Comparison of ENCODE assay signal across 9 cellular contexts in the genomic region with DNA sequence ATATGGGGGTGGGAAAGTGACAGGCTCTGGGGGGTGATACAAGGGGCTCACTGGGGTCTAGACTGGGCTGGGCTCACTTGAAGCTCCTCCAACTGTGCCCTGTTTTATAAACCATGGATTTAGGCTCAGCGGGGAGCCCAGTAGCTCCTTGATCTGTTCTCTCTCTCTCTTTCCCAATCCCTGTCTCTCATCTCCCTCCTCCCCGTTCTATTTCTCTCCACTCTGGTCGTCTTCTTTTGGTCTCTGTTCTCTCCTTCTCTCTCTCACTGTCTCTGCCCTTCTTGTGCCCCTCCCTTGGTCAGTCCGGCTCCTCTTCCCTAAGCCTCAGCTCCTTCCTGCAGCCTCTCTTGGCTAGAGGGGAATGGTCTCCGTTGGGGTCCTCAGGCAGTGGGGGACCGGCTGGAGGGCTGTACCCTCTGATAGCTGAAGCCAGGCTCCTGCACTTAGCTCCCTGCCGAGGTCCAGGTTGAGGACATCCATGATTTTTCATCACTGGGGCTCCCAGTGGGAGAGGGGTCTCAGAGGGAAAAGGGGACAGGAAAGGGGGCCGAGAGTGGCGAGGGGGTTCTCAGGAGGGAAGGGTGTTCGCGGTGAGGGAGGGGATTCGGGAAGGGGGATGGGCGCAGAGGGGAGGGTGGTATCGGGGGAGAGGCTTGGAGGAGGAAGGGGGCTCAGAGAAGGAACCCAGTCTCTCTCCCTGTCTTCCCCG. TPM values are rescaled to one million over a fixed set of nuclear protein-coding genes. Genes with fewer than 3 reads are reported as not detected.
A peak's percentile ranks its signal among the peaks of the same experiment; 100 is the strongest.
DNase-seq lines count a peak whose midpoint lies in the region; ATAC-seq, FAIRE-seq and TF ChIP-seq lines count a peak whose summit lies in the region.
"Had no signal": no experiment of that assay in that cellular context is flagged by ENCODE, and none has a peak within 500 bp of the region (broad histone marks: within the 10 kb centered on the region; RNA-seq: fewer than 3 reads in every experiment).

No MANE protein-coding gene starts in this region.

- no peak for ATAC-seq in HG03520 (IDR thresholded peaks at IDR 0.05; ENCODE audit: unreplicated experiment)
- no peak for ATAC-seq in mucosa of descending colon

- intact Hi-C loops in CD14-positive monocyte (cut with micrococcal nuclease) (no loop called here), mucosa of descending colon (cut with DNase I, micrococcal nuclease) (no loop called here)

- H3K4me1 ChIP-seq in HUES64 (ENCODE audit: insufficient read depth, low read length) (peaks cover 4% of the 10 kb centered on the region; the same call in 1 of the 2 replicates), H1 (replicated peaks in 1 of 4; ENCODE audit: control insufficient read depth in 3 of 4, insufficient read depth in 4 of 4, low read length in 3 of 4) (peaks cover 0 to 10% (median 5%) of the 10 kb centered on the region in 4 experiments; a peak in 6 of 7 replicates), mucosa of descending colon (ENCODE audit: low read depth) (no peaks in the 10 kb centered on the region)

- no peak overlapping the region for H3K56ac ChIP-seq in H1 (replicated peaks; ENCODE audit: insufficient read length, low read depth, low read length)

- H3K9me3 Mint-ChIP-seq in CD14-positive monocyte: peaks cover 0 to 4% (median 0%) of the 10 kb centered on the region in 7 donors
- H3K9me3 Mint-ChIP-seq in osteocyte (ENCODE audit: unreplicated experiment): no peaks in the 10 kb centered on the region

- TF ChIP-seq CTCF in CD14-positive monocyte (IDR thresholded peaks at IDR 0.05) (no peak), H1 (IDR thresholded peaks at IDR 0.05; ENCODE audit: control extremely low read depth in 1 of 3, insufficient read depth in 1 of 3, low read depth in 1 of 3, low read length in 3 of 3) (no peak), osteocyte (IDR thresholded peaks at IDR 0.05) (no peak), mucosa of descending colon (IDR thresholded peaks at IDR 0.05) (no peak)

- no peak overlapping the region for H4K8ac ChIP-seq in H1 (ENCODE audit: extremely low read depth, insufficient read depth, low read length)

- H3K79me2 ChIP-seq in H1 (ENCODE audit: control insufficient read depth in 1 of 2, insufficient read depth in 2 of 2, low read length in 2 of 2): peaks cover 9 to 58% of the 10 kb centered on the region in 2 experiments

- peak overlapping the region; percentile 78 for H3K18ac ChIP-seq in H1 (ENCODE audit: extremely low read depth, low read length)

- no peak overlapping the region for H4K5ac ChIP-seq in H1 (ENCODE audit: insufficient read length, low read depth, low read length)

- H3K27ac ChIP-seq in HUES64 (ENCODE audit: low read depth, low read length) (no peak overlapping the region; the same call in 1 of the 2 replicates), H1 (ENCODE audit: low read depth, low read length) (no peak overlapping the region)

- H4K91ac ChIP-seq in H1 (replicated peaks; ENCODE audit: insufficient read length, low read length): no peak overlapping the region

- WGBS in HUES64: 12% methylated on average over 15 of the region's 15 CpGs
- 31% methylated on average over 8 of the region's 15 CpGs; no CpG with 5 or more reads in 1 of the 2 experiments for WGBS in H1 (ENCODE audit: extremely low coverage in 1 of 2, insufficient coverage in 1 of 2, insufficient read length in 1 of 2, insufficient replicate concordance in 2 of 2, low coverage in 1 of 2, low lambda C conversion rate in 2 of 2, missing lambda C conversion rate in 1 of 2), 2 experiments

- peaks cover 10 to 22% of the 10 kb centered on the region in 2 experiments for H4K20me1 ChIP-seq in H1 (replicated peaks in 1 of 2; ENCODE audit: control insufficient read depth in 1 of 2, insufficient read depth in 2 of 2, low read length in 2 of 2)

- peaks cover 20% of the 10 kb centered on the region for H3K79me1 ChIP-seq in H1 (ENCODE audit: low read depth, low read length)

- no peaks in the 10 kb centered on the region for H3K27me3 ChIP-seq in HUES64 (ENCODE audit: insufficient read depth, low read length)
- no peaks in the 10 kb centered on the region for H3K27me3 ChIP-seq in H1 (replicated peaks in 1 of 4; ENCODE audit: control insufficient read depth in 3 of 4, extremely low read depth in 1 of 4, insufficient read depth in 3 of 4, low read length in 3 of 4)

- peak overlapping the region; percentile 18; the same call in 1 of the 2 replicates for H2BK5ac ChIP-seq in H1 (ENCODE audit: low read depth, low read length)

- no peak overlapping the region for H3K23ac ChIP-seq in H1 (ENCODE audit: insufficient read length)

- no peak for FAIRE-seq in H1 (lab: Jason Lieb, UNC)

- TF ChIP-seq EP300 in H1 (IDR thresholded peaks at IDR 0.05; ENCODE audit: borderline replicate concordance in 1 of 2, low read depth in 2 of 2, low read length in 2 of 2): no peak

- TF ChIP-seq POLR2A in H1 (IDR thresholded peaks at IDR 0.05; ENCODE audit: control extremely low read depth in 1 of 2, low read depth in 2 of 2, low read length in 2 of 2) (no peak), erythroblast (IDR thresholded peaks at IDR 0.05; ENCODE audit: low read length) (no peak)

- H2BK120ac ChIP-seq in H1 (replicated peaks; ENCODE audit: low read depth, low read length): no peak overlapping the region

- CTCF ChIA-PET in H1 (lab: Charles Lee; ENCODE audit: partially characterized antibody): interaction anchor here (0.6 to 1.1 kb wide), 3 partner anchors 25 to 58 kb away, joined by 3 read pairs; no protein-coding TSS in a partner anchor

- no peak overlapping the region for H2AFZ ChIP-seq in H1 (ENCODE audit: low read length)

- no peaks in the 10 kb centered on the region for H3K36me3 Mint-ChIP-seq in CD14-positive monocyte
- H3K36me3 Mint-ChIP-seq in osteocyte (ENCODE audit: unreplicated experiment): no peaks in the 10 kb centered on the region

- H3K4me1 Mint-ChIP-seq in CD14-positive monocyte (peaks cover 12% of the 10 kb centered on the region), osteocyte (ENCODE audit: unreplicated experiment) (peaks cover 21% of the 10 kb centered on the region)

- H2BK20ac ChIP-seq in H1 (ENCODE audit: low read length): no peak overlapping the region

- peak overlapping the region; percentile 95; the same call in 1 of the 2 replicates for H2BK15ac ChIP-seq in H1 (ENCODE audit: low read length)

- peak overlapping the region; percentile 66 to 83 for H3K4me2 ChIP-seq in H1 (ENCODE audit: insufficient read depth in 1 of 2, low read depth in 2 of 2, low read length in 2 of 2)

- H3K27me3 Mint-ChIP-seq in CD14-positive monocyte (ENCODE audit: low read depth in 3 of 3) (peaks cover 47 to 70% (median 56%) of the 10 kb centered on the region in 3 donors), osteocyte (ENCODE audit: unreplicated experiment) (peaks cover 2% of the 10 kb centered on the region)

- no peaks in the 10 kb centered on the region for H3K9me3 ChIP-seq in HUES64 (ENCODE audit: insufficient read depth, low read depth, low read length)
- H3K9me3 ChIP-seq in H1 (ENCODE audit: insufficient read depth in 2 of 2, low read depth in 1 of 2, low read length in 1 of 2): no peaks in the 10 kb centered on the region
- H3K9me3 ChIP-seq in mucosa of descending colon: no peaks in the 10 kb centered on the region

- H2AK5ac ChIP-seq in H1 (ENCODE audit: low read depth, low read length): peak overlapping the region; percentile 86; the same call in 1 of the 2 replicates

- H3K9ac ChIP-seq in HUES64 (ENCODE audit: low read depth, low read length) (no peak overlapping the region), H1 (replicated peaks in 1 of 4; ENCODE audit: extremely low read depth in 1 of 4, low read depth in 3 of 4, low read length in 3 of 4) (no peak overlapping the region)

- DNase-seq in CD14-positive monocyte (ENCODE audit: low spot score): no peak
- peak in 1 of 2 experiments; percentile 66 for DNase-seq in H1 (ENCODE audit: low read depth in 1 of 2, low spot score in 2 of 2)
- DNase-seq in osteocyte (ENCODE audit: extremely low spot score, unreplicated experiment): no peak
- DNase-seq in NCI-H2107 treated with DMSO at 0.1 percent for 48 hours (lab: John Stamatoyannopoulos, UW; ENCODE audit: unreplicated experiment): no peak
- DNase-seq in erythroblast (lab: John Stamatoyannopoulos, UW): no peak
- no peak for DNase-seq in mucosa of descending colon
- DNase-seq: DMS79 treated with DMSO at 0.1 percent for 48 hours had no signal

- peak overlapping the region; percentile 96 for H2BK12ac ChIP-seq in H1 (ENCODE audit: low read depth, low read length)

- peak overlapping the region in 1 of 2 donors; percentile 82 for H3K4me3 Mint-ChIP-seq in CD14-positive monocyte
- peak overlapping the region; percentile 57 for H3K4me3 Mint-ChIP-seq in osteocyte (ENCODE audit: unreplicated experiment)

- no peaks in the 10 kb centered on the region for H3K36me3 ChIP-seq in HUES64 (ENCODE audit: insufficient read depth, low read length)
- no peaks in the 10 kb centered on the region for H3K36me3 ChIP-seq in H1 (ENCODE audit: control insufficient read depth in 2 of 4, insufficient read depth in 4 of 4, low read length in 3 of 4)
- no peaks in the 10 kb centered on the region for H3K36me3 ChIP-seq in mucosa of descending colon (ENCODE audit: low read depth)

- H3K4me3 ChIP-seq in HUES64 (ENCODE audit: low read length) (peak overlapping the region; percentile 46), H1 (ENCODE audit: extremely low read depth in 1 of 4, insufficient read depth in 2 of 4, low read depth in 3 of 4, low read length in 4 of 4) (peak overlapping the region; percentile 28 to 64 (median 40); a peak in 6 of 8 replicates), mucosa of descending colon (no peak overlapping the region)

- peaks cover 6% of the 10 kb centered on the region; the same call in 1 of the 2 replicates for H3K23me2 ChIP-seq in H1 (ENCODE audit: low read depth, low read length)

- H3K27ac Mint-ChIP-seq in CD14-positive monocyte: peak overlapping the region; percentile 14 to 90 (median 82)
- peak overlapping the region; percentile 70 for H3K27ac Mint-ChIP-seq in osteocyte (ENCODE audit: unreplicated experiment)

- no peak for TF ChIP-seq RAD21 in H1 (IDR thresholded peaks at IDR 0.05 in 1 of 2, conservative IDR thresholded peaks at IDR 0.05 in 1 of 2; ENCODE audit: low read depth in 2 of 2, low read length in 2 of 2)

- H3K4ac ChIP-seq in H1 (replicated peaks; ENCODE audit: insufficient read length, low read depth, low read length): no peak overlapping the region

- no peak overlapping the region for H3K14ac ChIP-seq in H1 (ENCODE audit: insufficient read length)

- POLR2A ChIA-PET in H1 (lab: Charles Lee; ENCODE audit: partially characterized antibody): interaction anchor here (0.6 to 1.5 kb wide), 6 partner anchors 9 to 119 kb away, joined by 3 to 7 read pairs (median 3); a partner anchor contains a TSS

RNA-seq across cellular contexts. Expression of a gene that starts 8.5 kb away (rescaled TPM):
- not detected for polyA plus RNA-seq in CD14-positive monocyte
- 14.9 TPM for polyA plus RNA-seq in HUES64 (2013, experiment 1 of 2)
- polyA plus RNA-seq in HUES64 (2013, experiment 2 of 2): 14.0 TPM
- 45.0 and 47.6 TPM in 2 replicates for total RNA-seq in H1 (2021; fragmentation: NEBNext Ultra II Directional; extraction: Animal tissue kit (Norgen Biotek cat#: 25700))
- polyA plus RNA-seq in H1 (2011; rRNA removed): 13.1 and 15.8 TPM in 2 replicates
- 16.9 TPM for polyA plus RNA-seq in H1 (2011; cell fraction: cytosol; rRNA removed)
- polyA plus RNA-seq in H1 (2011; cell fraction: nucleus; rRNA removed): 49.4 TPM
- polyA plus RNA-seq in H1 (2012, experiment 1 of 2): 26.1 to 33.9 TPM (median 30.6 TPM) in 4 replicates
- polyA plus RNA-seq in H1 (2012, experiment 2 of 2): 6.6 TPM
- polyA plus RNA-seq in H1 (2013, experiment 1 of 2): 18.5 TPM
- polyA plus RNA-seq in H1 (2013, experiment 2 of 2): 18.8 TPM
- polyA minus RNA-seq in H1 (2011; rRNA and poly(A)+ RNA removed): 30.3 and 40.8 TPM in 2 replicates
- 22.1 TPM for polyA minus RNA-seq in H1 (2011; cell fraction: cytosol; rRNA and poly(A)+ RNA removed)
- polyA minus RNA-seq in H1 (2011; cell fraction: nucleus; rRNA and poly(A)+ RNA removed): 31.9 TPM
- 1.3 and 1.6 TPM in 2 replicates for total RNA-seq in osteocyte
- total RNA-seq in mucosa of descending colon: under 1 TPM; 0.53 to 0.85 (median 0.72) TPM

RNA-seq across cellular contexts. Expression of a gene that starts 39.6 kb away (rescaled TPM):
- polyA plus RNA-seq in CD14-positive monocyte: 10 to 100 TPM; 27.5 to 28.3 TPM
- 35.1 TPM for polyA plus RNA-seq in HUES64 (2013, experiment 1 of 2)
- 38.5 TPM for polyA plus RNA-seq in HUES64 (2013, experiment 2 of 2)
- total RNA-seq in H1 (2021; fragmentation: NEBNext Ultra II Directional; extraction: Animal tissue kit (Norgen Biotek cat#: 25700)): 115 and 116 TPM in 2 replicates
- polyA plus RNA-seq in H1 (2011; rRNA removed): 66.7 and 161 TPM in 2 replicates
- polyA plus RNA-seq in H1 (2011; cell fraction: cytosol; rRNA removed): 36.1 TPM
- polyA plus RNA-seq in H1 (2011; cell fraction: nucleus; rRNA removed): 88.4 TPM
- polyA plus RNA-seq in H1 (2012, experiment 1 of 2): 82.0 to 146 TPM (median 135 TPM) in 4 replicates
- 65.2 TPM for polyA plus RNA-seq in H1 (2012, experiment 2 of 2)
- 49.7 TPM for polyA plus RNA-seq in H1 (2013, experiment 1 of 2)
- polyA plus RNA-seq in H1 (2013, experiment 2 of 2): 45.9 TPM
- polyA minus RNA-seq in H1 (2011; rRNA and poly(A)+ RNA removed): 67.0 and 81.2 TPM in 2 replicates
- polyA minus RNA-seq in H1 (2011; cell fraction: cytosol; rRNA and poly(A)+ RNA removed): 103 TPM
- 39.2 TPM for polyA minus RNA-seq in H1 (2011; cell fraction: nucleus; rRNA and poly(A)+ RNA removed)
- 56.5 and 63.1 TPM in 2 replicates for total RNA-seq in osteocyte
- 10 to 100 TPM; 42.2 to 57.2 (median 44.7) TPM for total RNA-seq in mucosa of descending colon

Comparison
In these comparisons a context has a peak if more than half of its experiments do, and no peak if none do; other contexts are left out.
1. RNA of a gene that starts 8.5 kb away (total RNA-seq): 45.0 to 47.6 TPM in H1; 1.3 to 1.6 TPM in osteocyte and 0.53 to 0.85 TPM in mucosa of descending colon; every median in the first group is over 10 times any median in the second.